Comparison of ENCODE assay signal across 8 cellular contexts in the genomic region with DNA sequence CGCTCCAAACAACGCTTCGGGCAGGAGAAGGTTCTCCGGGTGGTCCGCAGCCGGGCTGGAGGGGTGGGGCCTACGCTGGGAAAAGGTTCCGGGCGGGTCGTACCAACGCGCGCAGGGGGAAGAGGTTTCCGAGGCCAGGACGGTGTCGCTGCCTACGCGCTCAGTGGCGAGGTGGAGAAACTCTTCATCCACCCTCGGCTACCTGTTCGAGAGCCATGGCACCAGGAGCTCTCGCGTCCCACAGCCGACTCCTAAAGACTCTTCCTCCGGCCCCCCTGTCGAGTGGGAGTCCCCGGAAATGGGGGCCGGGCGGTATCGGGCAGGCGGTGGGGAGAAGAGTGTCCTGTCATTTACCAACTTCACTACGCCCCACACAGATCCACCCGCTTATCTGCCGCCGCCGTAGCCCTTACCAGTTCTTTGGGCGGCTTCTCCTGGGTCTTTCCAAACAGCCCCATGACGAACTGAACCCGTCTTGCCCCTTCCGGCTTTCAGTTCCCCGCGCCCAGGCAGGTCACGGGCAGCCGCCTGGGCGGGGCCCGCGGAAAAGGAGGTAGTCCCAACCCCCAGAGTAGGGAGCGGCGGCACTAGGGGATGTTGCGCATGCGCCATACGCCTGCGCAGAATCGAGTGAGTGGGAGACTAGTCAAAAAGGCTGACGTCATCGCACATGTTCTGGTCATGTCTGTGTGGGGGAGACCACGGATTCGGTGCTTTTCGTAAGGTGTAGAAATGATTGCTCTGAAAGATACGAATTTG. TPM values are rescaled to one million over a fixed set of nuclear protein-coding genes. Genes with fewer than 3 reads are reported as not detected.
DNase-seq lines count a peak whose midpoint lies in the region; ATAC-seq, FAIRE-seq and TF ChIP-seq lines count a peak whose summit lies in the region.

A gene (minus strand): TSS at position 553 of the 759 bp plus-strand sequence. CDS start 95 bp downstream, at position 458.

- peak; percentile 93 for DNase-seq in DMS79 (lab: John Stamatoyannopoulos, UW)
- DNase-seq in RCC 7860 (ENCODE audit: low spot score), result peak; percentile 94
- peak; percentile 97 for DNase-seq in activated T-cell treated with anti-CD3 and anti-CD28 coated beads, Interleukin-2, amount 50 U/mL, for 72 hours
- DNase-seq in esophagus muscularis mucosa (ENCODE audit: extremely low spot score), result peak; percentile 98
- DNase-seq in myocyte (ENCODE audit: low read depth), result peak; percentile 99
- peak; percentile 94 to 95 for DNase-seq in stimulated activated CD8-positive, alpha-beta memory T cell treated with anti-CD3 and anti-CD28 coated beads, Interleukin-7, amount 100 ng/mL, for 48 hours (ENCODE audit: extremely low read depth in 1 of 2, low read depth in 1 of 2)

- 0% methylated on average over 21 of the region's 60 CpGs for WGBS in esophagus muscularis mucosa

- no peaks in the 10 kb centered on the region for H3K9me3 ChIP-seq in KOPT-K1 (ENCODE audit: insufficient read depth, low read length, poor library complexity, severe bottlenecking)
- no peaks in the 10 kb centered on the region for H3K9me3 ChIP-seq in esophagus muscularis mucosa

- H3K27ac Mint-ChIP-seq in activated T-cell treated with anti-CD3 and anti-CD28 coated beads, Interleukin-2, amount 50 U/mL, for 72 hours, result peak within 1 kb of the TSS; percentile 94

- ATAC-seq in GM21786 (IDR thresholded peaks at IDR 0.05; ENCODE audit: unreplicated experiment), result peak; percentile 94
- ATAC-seq in activated T-cell treated with anti-CD3 and anti-CD28 coated beads, Interleukin-2, amount 50 U/mL, for 72 hours (replicated peaks in 1 of 2), result peak; percentile 89 to 90

- TF ChIP-seq POLR2A in esophagus muscularis mucosa (IDR thresholded peaks at IDR 0.05; ENCODE audit: low read depth), result peak; percentile 39

- intact Hi-C loops in esophagus muscularis mucosa (cut with DNase I), result loop anchor here (2.0 kb wide), 1 partner anchor 60 kb away; a partner anchor contains a TSS

- H3K27me3 ChIP-seq in esophagus muscularis mucosa, result no peaks in the 10 kb centered on the region

- peaks cover 27 to 48% (median 46%) of the 10 kb centered on the region in 4 donors for H3K4me1 ChIP-seq in esophagus muscularis mucosa

- no peaks in the 10 kb centered on the region for H3K27me3 Mint-ChIP-seq in activated T-cell treated with anti-CD3 and anti-CD28 coated beads, Interleukin-2, amount 50 U/mL, for 72 hours (ENCODE audit: low read depth)

- no peak for TF ChIP-seq CTCF in esophagus muscularis mucosa (IDR thresholded peaks at IDR 0.05)

- peak within 1 kb of the TSS; percentile 93 for H3K27ac ChIP-seq in KOPT-K1 (ENCODE audit: low read depth, low read length, poor library complexity, severe bottlenecking)
- peak within 1 kb of the TSS; percentile 96 to 99 (median 97) for H3K27ac ChIP-seq in esophagus muscularis mucosa (replicated peaks in 1 of 4)

- peak within 1 kb of the TSS; percentile 91 to 94 for H3K4me3 Mint-ChIP-seq in activated T-cell treated with anti-CD3 and anti-CD28 coated beads, Interleukin-2, amount 50 U/mL, for 72 hours

- no peaks in the 10 kb centered on the region; the same call in 1 of the 2 replicates for H3K36me3 ChIP-seq in KOPT-K1 (ENCODE audit: insufficient read depth, low read length)
- peaks cover 0 to 4% (median 0%) of the 10 kb centered on the region in 4 donors for H3K36me3 ChIP-seq in esophagus muscularis mucosa

- H3K9me3 Mint-ChIP-seq in activated T-cell treated with anti-CD3 and anti-CD28 coated beads, Interleukin-2, amount 50 U/mL, for 72 hours, result peaks cover 3 to 5% of the 10 kb centered on the region in 2 donors

- H3K4me3 ChIP-seq in esophagus muscularis mucosa, result peak within 1 kb of the TSS; percentile 70 to 89 (median 80)

- no peak for TF ChIP-seq EP300 in esophagus muscularis mucosa (IDR thresholded peaks at IDR 0.05)

- peak; percentile 59 for FAIRE-seq in RCC 7860 (lab: Jason Lieb, UNC)

- peaks cover 5 to 12% of the 10 kb centered on the region in 2 donors for H3K36me3 Mint-ChIP-seq in activated T-cell treated with anti-CD3 and anti-CD28 coated beads, Interleukin-2, amount 50 U/mL, for 72 hours (ENCODE audit: insufficient read depth in 2 of 2)

- peaks cover 24% of the 10 kb centered on the region for H3K4me1 Mint-ChIP-seq in activated T-cell treated with anti-CD3 and anti-CD28 coated beads, Interleukin-2, amount 50 U/mL, for 72 hours (ENCODE audit: low read depth)

RNA-seq across cellular contexts. Expression of the gene that starts here (rescaled TPM):
- 10 to 100 TPM; 59.6 to 60.2 TPM for total RNA-seq in activated T-cell treated with anti-CD3 and anti-CD28 coated beads, Interleukin-2, amount 50 U/mL, for 72 hours
- total RNA-seq in esophagus muscularis mucosa (100 to 1,000 TPM; 166 to 213 (median 185) TPM), myocyte (106 and 116 TPM in 2 replicates)
- 106 TPM for polyA plus RNA-seq in myocyte (2012)

Comparison
In these comparisons a context has a peak if more than half of its experiments do, and no peak if none do; other contexts are left out.
1. Peak in every context shown above with its lines: DNase-seq, ATAC-seq, H3K4me3 ChIP-seq and H3K27ac ChIP-seq.